In genomic region chr17:75736173-75736835, GRCh38 we compare ENCODE assay signal across 25 cellular contexts.
"Had no signal": no experiment of that assay in that cellular context is flagged by ENCODE, and none has a peak within 500 bp of the region (broad histone marks: within the 10 kb centered on the region; RNA-seq: fewer than 3 reads in every experiment).

No MANE protein-coding gene starts in this region.

- H3K36me3 Mint-ChIP-seq: activated naive CD4-positive, alpha-beta T cell treated with anti-CD3 and anti-CD28 coated beads, Interleukin-2, amount 50 U/mL, for 24 hours; T-cell had no signal

- H3K27ac Mint-ChIP-seq: activated CD4-positive, alpha-beta memory T cell treated with anti-CD3 and anti-CD28 coated beads, Interleukin-2, amount 10 ng/mL, durations not matched to agents 7 days and 5 days; activated CD4-positive, alpha-beta T cell treated with anti-CD3 and anti-CD28 coated beads, Interleukin-2, amount 10 ng/mL, durations not matched to agents 24 days and 14 days; activated naive CD4-positive, alpha-beta T cell treated with anti-CD3 and anti-CD28 coated beads, Interleukin-2, amount 50 U/mL, for 24 hours; effector memory CD8-positive, alpha-beta T cell; naive thymus-derived CD4-positive, alpha-beta T cell; progenitor cell of endocrine pancreas; T-cell had no signal

- DNase-seq: activated CD4-positive, alpha-beta memory T cell treated with anti-CD3 and anti-CD28 coated beads, Interleukin-2, amount 10 ng/mL, durations not matched to agents 7 days and 5 days; activated CD4-positive, alpha-beta T cell treated with anti-CD3 and anti-CD28 coated beads, Interleukin-2, amount 10 ng/mL, durations not matched to agents 24 days and 14 days; activated gamma-delta T cell treated with Interleukin-2 at 50 U/mL for 16 hours; central memory CD4-positive, alpha-beta T cell; dorsolateral prefrontal cortex; effector memory CD8-positive, alpha-beta T cell; glutamatergic neuron; hippocampal formation; kidney glomerular epithelial cell; left ventricle myocardium inferior; naive thymus-derived CD4-positive, alpha-beta T cell; stimulated activated CD4-positive, alpha-beta T cell treated with anti-CD3 and anti-CD28 coated beads, Interleukin-4, amount 100 ng/mL, for 24 hours; stimulated activated naive CD4-positive, alpha-beta T cell treated with Interleukin-2 at 50 U/mL for 16 hours; T-cell; T1000 had no signal

- FAIRE-seq: colon, frontal cortex had no signal

- H3K27me3 Mint-ChIP-seq: activated CD4-positive, alpha-beta memory T cell treated with anti-CD3 and anti-CD28 coated beads, Interleukin-2, amount 10 ng/mL, durations not matched to agents 7 days and 5 days; activated CD4-positive, alpha-beta T cell treated with anti-CD3 and anti-CD28 coated beads, Interleukin-2, amount 10 ng/mL, durations not matched to agents 24 days and 14 days; activated naive CD4-positive, alpha-beta T cell treated with anti-CD3 and anti-CD28 coated beads, Interleukin-2, amount 50 U/mL, for 24 hours; naive thymus-derived CD4-positive, alpha-beta T cell; progenitor cell of endocrine pancreas; T-cell had no signal

- H3K4me1 ChIP-seq: ascending aorta, left ventricle myocardium inferior had no signal

- ATAC-seq: activated CD4-positive, CD25-positive, alpha-beta regulatory T cell treated with anti-CD3 and anti-CD28 coated beads, Interleukin-2, amount 50 U/mL, for 24 hours; effector memory CD8-positive, alpha-beta T cell; naive thymus-derived CD4-positive, alpha-beta T cell; T-cell had no signal

- H3K9me3 Mint-ChIP-seq: activated CD4-positive, alpha-beta memory T cell treated with anti-CD3 and anti-CD28 coated beads, Interleukin-2, amount 10 ng/mL, durations not matched to agents 7 days and 5 days; activated CD4-positive, alpha-beta T cell treated with anti-CD3 and anti-CD28 coated beads, Interleukin-2, amount 10 ng/mL, durations not matched to agents 24 days and 14 days; activated naive CD4-positive, alpha-beta T cell treated with anti-CD3 and anti-CD28 coated beads, Interleukin-2, amount 50 U/mL, for 24 hours; effector memory CD8-positive, alpha-beta T cell; naive thymus-derived CD4-positive, alpha-beta T cell; neural crest cell; T-cell had no signal

- H3K27me3 ChIP-seq: ascending aorta, dorsolateral prefrontal cortex, upper lobe of left lung had no signal

- H3K27ac ChIP-seq: ascending aorta, esophagus muscularis mucosa, left ventricle myocardium inferior, thoracic aorta, upper lobe of left lung had no signal

- H3K4me3 ChIP-seq: ascending aorta, dorsolateral prefrontal cortex, esophagus muscularis mucosa, left ventricle myocardium inferior, thoracic aorta, upper lobe of left lung had no signal

- H3K9me3 ChIP-seq: ascending aorta, esophagus muscularis mucosa, left ventricle myocardium inferior, thoracic aorta, upper lobe of left lung had no signal

- H3K4me3 Mint-ChIP-seq: activated CD4-positive, alpha-beta memory T cell treated with anti-CD3 and anti-CD28 coated beads, Interleukin-2, amount 10 ng/mL, durations not matched to agents 7 days and 5 days; activated CD4-positive, alpha-beta T cell treated with anti-CD3 and anti-CD28 coated beads, Interleukin-2, amount 10 ng/mL, durations not matched to agents 24 days and 14 days; activated naive CD4-positive, alpha-beta T cell treated with anti-CD3 and anti-CD28 coated beads, Interleukin-2, amount 50 U/mL, for 24 hours; effector memory CD8-positive, alpha-beta T cell; naive thymus-derived CD4-positive, alpha-beta T cell; neural crest cell; T-cell had no signal

- H3K36me3 ChIP-seq: ascending aorta, thoracic aorta had no signal
